In the genomic region with DNA sequence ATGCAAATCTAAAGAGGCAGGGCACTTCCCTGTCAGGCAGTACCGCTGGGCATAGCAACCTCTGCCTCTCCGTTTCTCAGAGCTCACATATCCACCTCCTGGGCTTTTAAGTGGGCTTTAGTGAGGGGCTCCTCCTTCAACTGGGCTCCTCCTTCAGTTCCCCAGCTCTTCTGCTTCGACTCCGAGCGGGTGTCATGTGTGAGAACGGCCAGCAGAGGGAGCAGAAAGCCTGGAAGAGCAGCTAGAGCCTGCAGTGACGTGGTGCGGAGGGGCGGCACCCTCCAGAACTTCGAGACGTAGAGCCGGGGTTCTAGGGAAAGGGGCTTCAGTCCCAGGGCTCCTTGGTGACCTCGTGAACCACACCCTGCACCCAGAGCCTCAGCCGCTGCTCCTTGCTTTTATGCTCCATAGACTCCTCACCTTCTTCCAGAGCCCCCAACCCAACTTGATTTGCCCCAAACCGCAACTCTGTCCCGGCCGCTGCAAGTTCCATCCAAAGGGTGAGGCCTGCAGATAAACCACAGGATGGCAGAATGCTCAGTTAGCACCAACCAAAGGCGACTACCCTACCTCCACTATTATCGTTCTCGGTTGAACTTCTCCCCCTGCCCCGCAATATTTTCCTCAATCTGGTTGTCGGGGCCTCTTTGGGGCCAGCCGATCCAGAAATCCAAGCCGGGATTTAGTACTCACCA, we compare ENCODE assay signal across 8 cellular contexts. TPM values are rescaled to one million over a fixed set of nuclear protein-coding genes. Genes with fewer than 3 reads are reported as not detected.
DNase-seq lines count a peak whose midpoint lies in the region; ATAC-seq and TF ChIP-seq lines count a peak whose summit lies in the region.

No MANE protein-coding gene starts in this region.

- H3K9ac ChIP-seq in SU-DHL-6 (ENCODE audit: low read length) (peak overlapping the region; percentile 59), adipocyte (ENCODE audit: low read length) (peak overlapping the region; percentile 84)

- H4K20me1 ChIP-seq in SU-DHL-6 (ENCODE audit: low read depth, low read length) = no peaks in the 10 kb centered on the region

- peaks cover 25% of the 10 kb centered on the region for H3K4me1 ChIP-seq in adipocyte (ENCODE audit: control insufficient read depth, insufficient read depth, low read length)
- peaks cover 33 to 45% (median 38%) of the 10 kb centered on the region in 4 donors for H3K4me1 ChIP-seq in upper lobe of left lung

- DNase-seq in NCI-H1417 (lab: John Stamatoyannopoulos, UW) (peak; percentile 92 to 96 (median 94)), adipocyte (ENCODE audit: low read depth) (peak; percentile 99), left cardiac atrium (peak; percentile 94), posterior cingulate gyrus (peak; percentile 89 to 98 (median 94)), upper lobe of left lung (peak; percentile 90 to 94)

- H3F3A ChIP-seq in SU-DHL-6 (ENCODE audit: insufficient read depth) = peaks cover 14% of the 10 kb centered on the region

- peak; percentile 55 for ATAC-seq in HG02759 (IDR thresholded peaks at IDR 0.05; ENCODE audit: unreplicated experiment)
- ATAC-seq in left cardiac atrium = peak; percentile 78
- peak; percentile 90 to 91 for ATAC-seq in upper lobe of left lung (ENCODE audit: low FRiP score in 2 of 2)

- H3K79me2 ChIP-seq in SU-DHL-6 (ENCODE audit: insufficient read depth, low read length) = no peaks in the 10 kb centered on the region; the same call in 1 of the 2 replicates

- 0% methylated on average over 21 to 24 of the region's 24 CpGs for WGBS in upper lobe of left lung, 2 donors

- TF ChIP-seq CTCF in GM12872 (IDR thresholded peaks at IDR 0.05; ENCODE audit: insufficient read depth, low read depth, low read length) = peak; percentile 97
- TF ChIP-seq CTCF in SU-DHL-6 (IDR thresholded peaks at IDR 0.05; ENCODE audit: insufficient read depth, low read length, poor library complexity, severe bottlenecking) = peak; percentile 89
- TF ChIP-seq CTCF in upper lobe of left lung (IDR thresholded peaks at IDR 0.05) = peak; percentile 96 to 99 (median 97)

- no peaks in the 10 kb centered on the region for H3K9me2 ChIP-seq in SU-DHL-6 (replicated peaks; ENCODE audit: insufficient read depth, low read length)

- H3K27me3 ChIP-seq in SU-DHL-6 (ENCODE audit: low read length) (no peaks in the 10 kb centered on the region), adipocyte (replicated peaks; ENCODE audit: control insufficient read depth, insufficient read depth, low read length) (peaks cover 17% of the 10 kb centered on the region), upper lobe of left lung (peaks cover 0 to 9% (median 4%) of the 10 kb centered on the region in 4 donors)

- peak overlapping the region; percentile 96 for H3K4me3 ChIP-seq in SU-DHL-6 (ENCODE audit: insufficient read depth, low read length, poor library complexity, severe bottlenecking)
- peak overlapping the region; percentile 85 for H3K4me3 ChIP-seq in adipocyte (ENCODE audit: low read length)
- peak overlapping the region; percentile 58 to 81 (median 78) for H3K4me3 ChIP-seq in upper lobe of left lung

- H3K9me3 ChIP-seq in SU-DHL-6 (ENCODE audit: insufficient read depth, low read length) = no peaks in the 10 kb centered on the region
- no peaks in the 10 kb centered on the region for H3K9me3 ChIP-seq in adipocyte (ENCODE audit: control insufficient read depth, low read length)
- H3K9me3 ChIP-seq in upper lobe of left lung = no peaks in the 10 kb centered on the region

- peak in 1 of 4 donors; percentile 55 for TF ChIP-seq POLR2A in upper lobe of left lung (IDR thresholded peaks at IDR 0.05)

- H2AFZ ChIP-seq in SU-DHL-6 (ENCODE audit: low read depth, low read length, severe bottlenecking) = peak overlapping the region; percentile 92

- H3K27ac ChIP-seq in SU-DHL-6 (ENCODE audit: low read depth, low read length) = peak overlapping the region; percentile 75
- peak overlapping the region; percentile 51 to 86 (median 68) for H3K27ac ChIP-seq in upper lobe of left lung

- H3K4me2 ChIP-seq in SU-DHL-6 (ENCODE audit: low read depth, low read length, poor library complexity, severe bottlenecking) = peak overlapping the region; percentile 89

- H3K36me3 ChIP-seq in SU-DHL-6 (ENCODE audit: low read length) (no peaks in the 10 kb centered on the region), adipocyte (ENCODE audit: control insufficient read depth, insufficient read depth, low read length, severe bottlenecking) (no peaks in the 10 kb centered on the region), upper lobe of left lung (no peaks in the 10 kb centered on the region)

- intact Hi-C loops in left cardiac atrium (cut with DNase I) = loop anchor here in 1 of 2 donors (5.0 kb wide), 1 partner anchor 247 kb away; no protein-coding TSS in a partner anchor
- intact Hi-C loops in posterior cingulate gyrus (cut with DNase I) = loop anchor here (2.0 kb wide), 1 partner anchor 30 kb away; a partner anchor contains a TSS

- TF ChIP-seq EP300 in upper lobe of left lung (IDR thresholded peaks at IDR 0.05) = no peak

RNA-seq across cellular contexts. Expression of a gene that starts 0.4 kb away (rescaled TPM):
- 1 to 10 TPM in 1 of 2 donors, under 1 TPM in 1; 0.97 to 1.2 TPM for total RNA-seq in left cardiac atrium
- 1 to 10 TPM in 2 of 6 donors, under 1 TPM in 2, not detected in 2; 0.69 to 3.0 (median 1.5) TPM for total RNA-seq in upper lobe of left lung

RNA-seq across cellular contexts. Expression of a gene that starts 4.1 kb away (rescaled TPM):
- total RNA-seq in left cardiac atrium = not detected
- total RNA-seq in upper lobe of left lung = under 1 TPM in 1 of 6 donors, not detected in 5; 0.11 TPM

RNA-seq across cellular contexts. Expression of a gene that starts 20.5 kb away (rescaled TPM):
- total RNA-seq in left cardiac atrium (10 to 100 TPM in 1 of 2 donors, 1 to 10 TPM in 1; 8.0 to 15.2 TPM), upper lobe of left lung (100 to 1,000 TPM in 1 of 6 donors, 10 to 100 TPM in 5; 29.2 to 131 (median 43.7) TPM)

RNA-seq across cellular contexts. Expression of a gene that starts 24.6 kb away (rescaled TPM):
- not detected for total RNA-seq in left cardiac atrium
- not detected for total RNA-seq in upper lobe of left lung

RNA-seq across cellular contexts. Expression of a gene that starts 28.4 kb away (rescaled TPM):
- total RNA-seq in left cardiac atrium (10 to 100 TPM; 47.6 to 66.5 TPM), upper lobe of left lung (10 to 100 TPM; 39.2 to 94.3 (median 59.2) TPM)

Comparison
In these comparisons a context has a peak if more than half of its experiments do, and no peak if none do; other contexts are left out.
1. Peak in every context shown above with its lines: DNase-seq, ATAC-seq, H3K4me3 ChIP-seq and H3K27ac ChIP-seq.